In genomic region chr1:41902125-41902524, GRCh38 we compare ENCODE assay signal across 10 cellular contexts. TPM values are rescaled to one million over a fixed set of nuclear protein-coding genes. Genes with fewer than 3 reads are reported as not detected.
DNase-seq lines count a peak whose midpoint lies in the region; ATAC-seq lines count a peak whose summit lies in the region.
"Had no signal": no experiment of that assay in that cellular context is flagged by ENCODE, and none has a peak within 500 bp of the region (broad histone marks: within the 10 kb centered on the region; RNA-seq: fewer than 3 reads in every experiment).

No MANE protein-coding gene starts in this region.

- in situ Hi-C loops in GM23248 (cut with MboI), result no loop called here

- 4 to 17% methylated on average over 3 of the region's 3 CpGs for WGBS in GM23248 (ENCODE audit: low coverage in 1 of 2, low lambda C conversion rate in 2 of 2, missing lambda C conversion rate in 2 of 2), 2 experiments

- H3F3A ChIP-seq in GM23248 (ENCODE audit: insufficient read depth), result peaks cover 9% of the 10 kb centered on the region; the same call in 1 of the 2 replicates

- H3K9me2 ChIP-seq in GM23248 (ENCODE audit: insufficient read depth), result no peaks in the 10 kb centered on the region

- H3K27ac Mint-ChIP-seq in activated T-helper 1 cell treated with anti-CD3 and anti-CD28 coated beads, Interleukin-12 subunit alpha, Interleukin-12 subunit beta, Interleukin-2, Interleukin-4 antibody, amounts not matched to agents 30 ng/mL and 10 ng/mL and 1 ng/mL, durations not matched to agents 14 hours and 24 hours and 36 hours, result peak overlapping the region; percentile 38
- H3K27ac Mint-ChIP-seq in stimulated activated naive CD8-positive, alpha-beta T cell treated with anti-CD3 and anti-CD28 coated beads, Interleukin-15, amount 100 ng/mL, for 72 hours, result no peak overlapping the region

- peaks cover 8% of the 10 kb centered on the region for H3K36me3 Mint-ChIP-seq in activated T-helper 1 cell treated with anti-CD3 and anti-CD28 coated beads, Interleukin-12 subunit alpha, Interleukin-12 subunit beta, Interleukin-2, Interleukin-4 antibody, amounts not matched to agents 30 ng/mL and 10 ng/mL and 1 ng/mL, durations not matched to agents 14 hours and 24 hours and 36 hours (ENCODE audit: low read depth)

- peak overlapping the region; percentile 48 for H3K4me3 ChIP-seq in GM23248

- H3K4me3 Mint-ChIP-seq in activated T-helper 1 cell treated with anti-CD3 and anti-CD28 coated beads, Interleukin-12 subunit alpha, Interleukin-12 subunit beta, Interleukin-2, Interleukin-4 antibody, amounts not matched to agents 30 ng/mL and 10 ng/mL and 1 ng/mL, durations not matched to agents 14 hours and 24 hours and 36 hours, result peak overlapping the region; percentile 23
- H3K4me3 Mint-ChIP-seq in stimulated activated naive CD8-positive, alpha-beta T cell treated with anti-CD3 and anti-CD28 coated beads, Interleukin-15, amount 100 ng/mL, for 72 hours, result no peak overlapping the region

- H3K27me3 Mint-ChIP-seq in activated T-helper 1 cell treated with anti-CD3 and anti-CD28 coated beads, Interleukin-12 subunit alpha, Interleukin-12 subunit beta, Interleukin-2, Interleukin-4 antibody, amounts not matched to agents 30 ng/mL and 10 ng/mL and 1 ng/mL, durations not matched to agents 14 hours and 24 hours and 36 hours (ENCODE audit: insufficient read depth), result no peaks in the 10 kb centered on the region
- H3K27me3 Mint-ChIP-seq in stimulated activated naive CD8-positive, alpha-beta T cell treated with anti-CD3 and anti-CD28 coated beads, Interleukin-15, amount 100 ng/mL, for 72 hours, result no peaks in the 10 kb centered on the region

- H4K20me1 ChIP-seq in GM23248 (ENCODE audit: insufficient read depth), result no peaks in the 10 kb centered on the region

- H3K27ac ChIP-seq in GM23248, result peak overlapping the region; percentile 56

- H3K9me3 Mint-ChIP-seq in activated T-helper 1 cell treated with anti-CD3 and anti-CD28 coated beads, Interleukin-12 subunit alpha, Interleukin-12 subunit beta, Interleukin-2, Interleukin-4 antibody, amounts not matched to agents 30 ng/mL and 10 ng/mL and 1 ng/mL, durations not matched to agents 14 hours and 24 hours and 36 hours, result no peaks in the 10 kb centered on the region
- H3K9me3 Mint-ChIP-seq in stimulated activated naive CD8-positive, alpha-beta T cell treated with anti-CD3 and anti-CD28 coated beads, Interleukin-15, amount 100 ng/mL, for 72 hours, result no peaks in the 10 kb centered on the region

- intact Hi-C loops in activated T-helper 1 cell treated with anti-CD3 and anti-CD28 coated beads, Interleukin-12 subunit alpha, Interleukin-12 subunit beta, Interleukin-2, Interleukin-4 antibody, amounts not matched to agents 30 ng/mL and 10 ng/mL and 1 ng/mL, durations not matched to agents 14 hours and 24 hours and 36 hours (cut with micrococcal nuclease), result no loop called here

- no peaks in the 10 kb centered on the region for H3K27me3 ChIP-seq in GM23248 (replicated peaks; ENCODE audit: insufficient read depth)

- H3K9me3 ChIP-seq in GM23248 (ENCODE audit: low read depth), result no peaks in the 10 kb centered on the region

- H2AFZ ChIP-seq in GM23248, result peak overlapping the region; percentile 27

- DNase-seq in A172 (ENCODE audit: low spot score), result peak; percentile 94
- DNase-seq in GM23248, result peak; percentile 76
- no peak for DNase-seq in activated T-helper 1 cell treated with anti-CD3 and anti-CD28 coated beads, Interleukin-12 subunit alpha, Interleukin-12 subunit beta, Interleukin-2, Interleukin-4 antibody, amounts not matched to agents 30 ng/mL and 10 ng/mL and 1 ng/mL, durations not matched to agents 14 hours and 24 hours and 36 hours (ENCODE audit: low spot score)
- DNase-seq in hepatic stellate cell (ENCODE audit: low spot score), result peak; percentile 80
- no peak for DNase-seq in stimulated activated naive CD8-positive, alpha-beta T cell treated with anti-CD3 and anti-CD28 coated beads, Interleukin-15, amount 100 ng/mL, for 72 hours
- no peak for DNase-seq in iPS-NIHi11 (ENCODE audit: low spot score)
- DNase-seq: DMS79, posterior cingulate gyrus had no signal

- peak overlapping the region; percentile 71 for H3K4me2 ChIP-seq in GM23248 (ENCODE audit: unreplicated experiment)

- H3K9ac ChIP-seq in GM23248, result no peak overlapping the region

- H3K4me1 Mint-ChIP-seq in activated T-helper 1 cell treated with anti-CD3 and anti-CD28 coated beads, Interleukin-12 subunit alpha, Interleukin-12 subunit beta, Interleukin-2, Interleukin-4 antibody, amounts not matched to agents 30 ng/mL and 10 ng/mL and 1 ng/mL, durations not matched to agents 14 hours and 24 hours and 36 hours (ENCODE audit: low read depth), result peaks cover 86% of the 10 kb centered on the region
- peaks cover 39% of the 10 kb centered on the region for H3K4me1 Mint-ChIP-seq in stimulated activated naive CD8-positive, alpha-beta T cell treated with anti-CD3 and anti-CD28 coated beads, Interleukin-15, amount 100 ng/mL, for 72 hours

- no peaks in the 10 kb centered on the region for H3K79me2 ChIP-seq in GM23248 (ENCODE audit: insufficient read depth)

- no peaks in the 10 kb centered on the region for H3K36me3 ChIP-seq in GM23248 (ENCODE audit: low read depth)

- ATAC-seq in HG03280 (IDR thresholded peaks at IDR 0.05; ENCODE audit: unreplicated experiment) (no peak), GM21576 (IDR thresholded peaks at IDR 0.05; ENCODE audit: unreplicated experiment) (no peak)
- no peak for ATAC-seq in stimulated activated naive CD8-positive, alpha-beta T cell treated with anti-CD3 and anti-CD28 coated beads, Interleukin-15, amount 100 ng/mL, for 72 hours

- H3K4me1 ChIP-seq in GM23248 (ENCODE audit: insufficient read depth), result peaks cover 49% of the 10 kb centered on the region

RNA-seq across cellular contexts. Expression of gene HIVEP3, which starts 16.6 kb away (rescaled TPM):
- 5.1 and 7.9 TPM in 2 replicates for total RNA-seq in A172 (2014; rRNA removed; shearing (Covaris generic))
- total RNA-seq in GM23248 (2014; rRNA removed; shearing (Covaris generic)), result 1.7 and 2.0 TPM in 2 replicates
- 6.6 and 7.2 TPM in 2 replicates for polyA plus RNA-seq in GM23248 (2016; fragmentation: Nextera tagmentation; extraction: Ambion mirVana)
- 75.4 and 76.7 TPM in 2 replicates for total RNA-seq in activated T-helper 1 cell treated with anti-CD3 and anti-CD28 coated beads, Interleukin-12 subunit alpha, Interleukin-12 subunit beta, Interleukin-2, Interleukin-4 antibody, amounts not matched to agents 30 ng/mL and 10 ng/mL and 1 ng/mL, durations not matched to agents 14 hours and 24 hours and 36 hours

Comparison
In these comparisons a context has a peak if more than half of its experiments do, and no peak if none do; other contexts are left out.
1. DNase-seq: peak in A172 (single experiment), GM23248 (single experiment) and hepatic stellate cell (single experiment); none in activated T-helper 1 cell treated with anti-CD3 and anti-CD28 coated beads, Interleukin-12 subunit alpha, Interleukin-12 subunit beta, Interleukin-2, Interleukin-4 antibody, amounts not matched to agents 30 ng/mL and 10 ng/mL and 1 ng/mL, durations not matched to agents 14 hours and 24 hours and 36 hours (single experiment), stimulated activated naive CD8-positive, alpha-beta T cell treated with anti-CD3 and anti-CD28 coated beads, Interleukin-15, amount 100 ng/mL, for 72 hours (0 of 2) and iPS-NIHi11 (single experiment).